9 cellular contexts compared by ENCODE assay signal in genomic region chr12:100808777-100809176, GRCh38. TPM values are rescaled to one million over a fixed set of nuclear protein-coding genes. Genes with fewer than 3 reads are reported as not detected.
"Had no signal": no experiment of that assay in that cellular context is flagged by ENCODE, and none has a peak within 500 bp of the region (broad histone marks: within the 10 kb centered on the region; RNA-seq: fewer than 3 reads in every experiment).

No MANE protein-coding gene starts in this region.

- H3K4me3 ChIP-seq: GM12878 had no signal

- ATAC-seq: GM12878 had no signal

- DNase-seq: GDM1, GF-D8 had no signal

- FAIRE-seq: G401.6, GM12878, GM12891, GM12892, GM18507, GM19239 had no signal

RNA-seq across cellular contexts. Expression of gene ANO4, which starts 14.2 kb away (rescaled TPM):
- total RNA-seq: G401, GM12878 had no signal
- polyA plus RNA-seq: GM12878 had no signal
